32 cellular contexts compared by ENCODE assay signal in genomic region chr16:8781797-8782196, GRCh38.
"Had no signal": no experiment of that assay in that cellular context is flagged by ENCODE, and none has a peak within 500 bp of the region (broad histone marks: within the 10 kb centered on the region; RNA-seq: fewer than 3 reads in every experiment).

No MANE protein-coding gene starts in this region.

- ATAC-seq: activated CD8-positive, alpha-beta T cell treated with anti-CD3 and anti-CD28 coated beads for 36 hours; activated naive CD4-positive, alpha-beta T cell treated with anti-CD3 and anti-CD28 coated beads, Interleukin-2, amount 50 U/mL, for 72 hours; activated T-cell treated with anti-CD3 and anti-CD28 coated beads, Interleukin-2, amount 50 U/mL, for 4 hours; activated T-cell treated with anti-CD3 and anti-CD28 coated beads, Interleukin-2, amount 50 U/mL, for 72 hours; activated T-helper 17 cell treated with anti-CD3 and anti-CD28 coated beads, Interleukin-2, amount 50 U/mL, for 72 hours had no signal

- H3K4me1 ChIP-seq: ascending aorta had no signal

- H3K27me3 ChIP-seq: ascending aorta, cardiac muscle cell had no signal

- H3K4me3 ChIP-seq: ascending aorta, cardiac muscle cell had no signal

- FAIRE-seq: bronchial epithelial cell, TTC549 had no signal

- H3K27ac ChIP-seq: ascending aorta, cardiac muscle cell had no signal

- H3K9me3 ChIP-seq: ascending aorta had no signal

- DNase-seq: activated B cell treated with CpG ODN at 0.5 μM for 24 hours; activated CD4-positive, alpha-beta memory T cell treated with anti-CD3 and anti-CD28 coated beads for 36 hours; activated CD4-positive, alpha-beta T cell treated with anti-CD3 and anti-CD28 coated beads for 4 hours; activated CD4-positive, alpha-beta T cell treated with anti-CD3 and anti-CD28 coated beads, Interleukin-2, amount 10 ng/mL, durations not matched to agents 24 days and 14 days; activated CD4-positive, alpha-beta T cell treated with anti-CD3 and anti-CD28 coated beads, Interleukin-2, amount 50 U/mL, for 1 hour; activated CD4-positive, alpha-beta T cell treated with anti-CD3 and anti-CD28 coated beads, Interleukin-2, amount 50 U/mL, for 4 hours; activated CD4-positive, CD25-positive, alpha-beta regulatory T cell treated with anti-CD3 and anti-CD28 coated beads, Interleukin-2, amount 50 U/mL, for 72 hours; activated CD8-positive, alpha-beta memory T cell treated with anti-CD3 and anti-CD28 coated beads, Interleukin-2, amount 50 U/mL, for 4 hours; activated CD8-positive, alpha-beta T cell treated with anti-CD3 and anti-CD28 coated beads for 36 hours; activated effector memory CD4-positive, alpha-beta T cell treated with anti-CD3 and anti-CD28 coated beads, Interleukin-2, amount 50 U/mL, for 16 hours; activated gamma-delta T cell treated with Interleukin-2 at 50 U/mL for 16 hours; activated naive CD4-positive, alpha-beta T cell; activated naive CD4-positive, alpha-beta T cell treated with anti-CD3 and anti-CD28 coated beads for 36 hours; activated naive CD4-positive, alpha-beta T cell treated with anti-CD3 and anti-CD28 coated beads, Interleukin-2, amount 50 U/mL, for 16 hours; activated naive CD8-positive, alpha-beta T cell treated with anti-CD3 and anti-CD28 coated beads for 36 hours; activated T-cell treated with anti-CD3 and anti-CD28 coated beads for 4 hours; activated T-cell treated with anti-CD3 and anti-CD28 coated beads, Interleukin-2, amount 50 U/mL, for 1 hour; activated T-cell treated with anti-CD3 and anti-CD28 coated beads, Interleukin-2, amount 50 U/mL, for 4 hours; activated T-cell treated with anti-CD3 and anti-CD28 coated beads, Interleukin-2, amount 50 U/mL, for 72 hours; amygdala; anterior cingulate cortex; caudate nucleus; cerebellar nuclear complex; T-helper 1 cell; T-helper 2 cell; T-helper 9 cell had no signal
